ENCODE assay signal across 8 cellular contexts in the genomic region with DNA sequence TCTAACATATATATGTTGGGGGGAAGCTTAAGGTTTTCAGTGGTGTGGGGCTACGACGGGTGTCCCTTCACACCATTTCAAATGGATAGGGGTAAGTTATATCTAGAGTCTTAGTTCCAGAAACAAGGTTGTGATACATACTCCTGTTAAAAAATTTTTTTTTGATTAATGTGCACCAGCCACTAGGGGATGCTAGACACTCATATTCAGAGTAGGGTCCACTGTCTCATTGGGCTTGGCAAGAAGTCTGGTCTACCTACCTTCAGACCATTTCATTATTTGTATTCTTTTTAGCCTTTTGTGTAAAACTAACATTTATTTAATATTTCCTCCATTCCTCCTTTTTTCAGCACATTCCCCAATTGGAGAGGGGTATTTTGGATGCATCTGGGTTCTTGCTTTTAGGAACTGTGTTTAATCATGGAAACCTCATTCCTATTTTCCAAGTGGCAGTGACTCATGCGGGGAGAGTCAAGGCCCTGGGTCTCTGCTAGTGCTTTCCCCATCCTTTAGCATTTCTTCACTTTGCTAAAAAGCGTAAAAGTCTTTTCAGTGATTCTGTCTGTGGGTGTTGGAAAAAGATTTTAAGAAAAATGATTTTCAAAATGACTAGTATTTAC. TPM values are rescaled to one million over a fixed set of nuclear protein-coding genes. Genes with fewer than 3 reads are reported as not detected.
DNase-seq lines count a peak whose midpoint lies in the region; ATAC-seq and TF ChIP-seq lines count a peak whose summit lies in the region.

No MANE protein-coding gene starts in this region.

- no peak overlapping the region for H3K4me3 ChIP-seq in KMS-11 (IDR thresholded peaks at IDR 0.05; ENCODE audit: insufficient read depth, low read depth, low read length)
- H3K4me3 ChIP-seq in MG63: no peak overlapping the region
- no peak overlapping the region for H3K4me3 ChIP-seq in naive thymus-derived CD4-positive, alpha-beta T cell (ENCODE audit: low read length)

- H3K9ac ChIP-seq in KMS-11: no peak overlapping the region

- H3K9me3 ChIP-seq in MG63: no peaks in the 10 kb centered on the region
- H3K9me3 ChIP-seq in naive thymus-derived CD4-positive, alpha-beta T cell (ENCODE audit: control insufficient read depth in 2 of 3, low read length in 3 of 3): no peaks in the 10 kb centered on the region

- H3K27me3 ChIP-seq in KMS-11 (ENCODE audit: insufficient read depth, low read depth): no peaks in the 10 kb centered on the region
- no peaks in the 10 kb centered on the region for H3K27me3 ChIP-seq in MG63
- H3K27me3 ChIP-seq in naive thymus-derived CD4-positive, alpha-beta T cell (ENCODE audit: control insufficient read depth in 2 of 2, insufficient read depth in 2 of 2, low read length in 2 of 2): no peaks in the 10 kb centered on the region

- peaks cover 3% of the 10 kb centered on the region for H3K4me1 Mint-ChIP-seq in glutamatergic neuron (ENCODE audit: low read depth, unreplicated experiment)
- no peaks in the 10 kb centered on the region for H3K4me1 Mint-ChIP-seq in naive thymus-derived CD4-positive, alpha-beta T cell

- no peaks in the 10 kb centered on the region for H3K79me2 ChIP-seq in KMS-11 (ENCODE audit: insufficient read depth, low read depth)

- no peak overlapping the region for H3K4me2 ChIP-seq in KMS-11

- no peaks in the 10 kb centered on the region for H3K36me3 Mint-ChIP-seq in glutamatergic neuron (ENCODE audit: unreplicated experiment)
- H3K36me3 Mint-ChIP-seq in naive thymus-derived CD4-positive, alpha-beta T cell: no peaks in the 10 kb centered on the region

- CTCF ChIA-PET in naive thymus-derived CD4-positive, alpha-beta T cell (lab: Charles Lee): no interaction called here

- H4K20me1 ChIP-seq in KMS-11 (ENCODE audit: insufficient read depth): no peaks in the 10 kb centered on the region

- no peaks in the 10 kb centered on the region for H3K27me3 Mint-ChIP-seq in glutamatergic neuron (ENCODE audit: unreplicated experiment)
- no peaks in the 10 kb centered on the region for H3K27me3 Mint-ChIP-seq in naive thymus-derived CD4-positive, alpha-beta T cell

- no peaks in the 10 kb centered on the region for H3K9me3 Mint-ChIP-seq in glutamatergic neuron (ENCODE audit: unreplicated experiment)
- peaks cover 0 to 9% (median 2%) of the 10 kb centered on the region in 11 donors for H3K9me3 Mint-ChIP-seq in naive thymus-derived CD4-positive, alpha-beta T cell

- no peak overlapping the region for H3K27ac Mint-ChIP-seq in glutamatergic neuron (ENCODE audit: unreplicated experiment)
- H3K27ac Mint-ChIP-seq in naive thymus-derived CD4-positive, alpha-beta T cell: no peak overlapping the region

- no peak overlapping the region for H3K27ac ChIP-seq in KMS-11
- H3K27ac ChIP-seq in naive thymus-derived CD4-positive, alpha-beta T cell (ENCODE audit: low read depth, low read length): no peak overlapping the region

- H3K4me1 ChIP-seq in KMS-11 (ENCODE audit: low read depth, poor library complexity, severe bottlenecking): no peaks in the 10 kb centered on the region
- H3K4me1 ChIP-seq in naive thymus-derived CD4-positive, alpha-beta T cell (ENCODE audit: control insufficient read depth in 2 of 2, insufficient read depth in 2 of 2, low read length in 2 of 2): no peaks in the 10 kb centered on the region

- POLR2A ChIA-PET in naive thymus-derived CD4-positive, alpha-beta T cell (lab: Charles Lee): no interaction called here

- intact Hi-C loops in naive thymus-derived CD4-positive, alpha-beta T cell (cut with micrococcal nuclease): loop anchor here in 1 of 2 donors (2.0 kb wide), 1 partner anchor 495 kb away; no protein-coding TSS in a partner anchor

- DNase-seq in SIG-M5 treated with dmso at 0.1 percent for 504 hours (lab: John Stamatoyannopoulos, UW; ENCODE audit: unreplicated experiment): peak; percentile 37
- DNase-seq in SIG-M5 (lab: John Stamatoyannopoulos, UW): no peak
- DNase-seq in SHP77 treated with DMSO at 0.1 percent for 48 hours (lab: John Stamatoyannopoulos, UW): peak; percentile 18
- DNase-seq in glutamatergic neuron: no peak
- no peak for DNase-seq in MG63
- DNase-seq in naive thymus-derived CD4-positive, alpha-beta T cell: no peak

- TF ChIP-seq CTCF in KMS-11 (conservative IDR thresholded peaks at IDR 0.05; ENCODE audit: low read depth, low read length) (peak; percentile 83), glutamatergic neuron (IDR thresholded peaks at IDR 0.05; ENCODE audit: partially characterized antibody, unreplicated experiment) (peak; percentile 83)

- no peak overlapping the region for H3K4me3 Mint-ChIP-seq in glutamatergic neuron (ENCODE audit: unreplicated experiment)
- H3K4me3 Mint-ChIP-seq in naive thymus-derived CD4-positive, alpha-beta T cell: no peak overlapping the region

- H3K36me3 ChIP-seq in KMS-11 (ENCODE audit: insufficient read depth) (no peaks in the 10 kb centered on the region; the same call in 1 of the 2 replicates), MG63 (no peaks in the 10 kb centered on the region)
- no peaks in the 10 kb centered on the region for H3K36me3 ChIP-seq in naive thymus-derived CD4-positive, alpha-beta T cell (ENCODE audit: control insufficient read depth in 2 of 3, insufficient read depth in 3 of 3, low read length in 3 of 3)

- no peak overlapping the region for H2AFZ ChIP-seq in KMS-11 (ENCODE audit: low read depth)

- no peak for ATAC-seq in HG02759 (IDR thresholded peaks at IDR 0.05; ENCODE audit: unreplicated experiment)
- ATAC-seq in naive thymus-derived CD4-positive, alpha-beta T cell: no peak

RNA-seq across cellular contexts. Expression of a gene that starts 33.4 kb away (rescaled TPM):
- total RNA-seq in glutamatergic neuron (ENCODE audit: unreplicated experiment): 38.0 TPM
- total RNA-seq in MG63 (2014; rRNA removed; shearing (Covaris generic); ENCODE audit: low replicate concordance): 7.0 TPM in 1 of 2 replicates, not detected in the other
- total RNA-seq in naive thymus-derived CD4-positive, alpha-beta T cell: not detected
- not detected for polyA plus RNA-seq in naive thymus-derived CD4-positive, alpha-beta T cell

Comparison
In these comparisons a context has a peak if more than half of its experiments do, and no peak if none do; other contexts are left out.
1. DNase-seq: peak in SIG-M5 treated with dmso at 0.1 percent for 504 hours (single experiment) and SHP77 treated with DMSO at 0.1 percent for 48 hours (single experiment); none in SIG-M5 (single experiment), glutamatergic neuron (single experiment), MG63 (single experiment) and naive thymus-derived CD4-positive, alpha-beta T cell (0 of 9).